ENCODE assay signal across 19 cellular contexts in the genomic region with DNA sequence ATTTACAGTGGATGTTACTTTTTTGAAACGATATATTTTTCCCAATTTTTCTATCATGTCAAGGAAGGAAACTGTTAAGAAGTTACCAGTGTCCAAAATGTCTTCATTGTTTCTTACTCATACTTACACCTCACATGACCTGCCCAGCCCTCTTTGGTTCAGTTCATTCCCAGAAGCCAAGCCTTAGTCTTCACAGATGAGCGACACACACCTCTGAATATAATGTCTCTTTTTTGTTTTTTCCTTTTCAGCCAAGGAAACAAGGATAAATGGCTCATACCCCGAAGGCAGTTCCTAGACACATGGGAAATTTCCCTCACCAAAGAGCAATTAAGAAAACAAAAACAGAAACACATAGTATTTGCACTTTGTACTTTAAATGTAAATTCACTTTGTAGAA.
"Had no signal": no experiment of that assay in that cellular context is flagged by ENCODE, and none has a peak within 500 bp of the region (broad histone marks: within the 10 kb centered on the region; RNA-seq: fewer than 3 reads in every experiment).

No MANE protein-coding gene starts in this region.

- H3K9me3 Mint-ChIP-seq: activated naive CD8-positive, alpha-beta T cell treated with anti-CD3 and anti-CD28 coated beads for 36 hours; activated T-cell treated with anti-CD3 and anti-CD28 coated beads, Interleukin-2, amount 50 U/mL, for 24 hours; activated T-helper 2 cell treated with anti-CD3 and anti-CD28 coated beads, Interferon-gamma antibody, Interleukin-2, Interleukin-4, amounts not matched to agents 10 μg/mL and 5 μg/mL and 100 μg/mL, durations not matched to agents 14 hours and 24 hours and 36 hours had no signal

- H3K36me3 ChIP-seq: right lobe of liver, transverse colon, vagina, WERI-Rb-1 had no signal

- H3K27ac Mint-ChIP-seq: activated CD8-positive, alpha-beta T cell treated with anti-CD3 and anti-CD28 coated beads, Interleukin-2, amount 10 ng/mL, durations not matched to agents 7 days and 5 days; activated naive CD8-positive, alpha-beta T cell treated with anti-CD3 and anti-CD28 coated beads for 36 hours; activated T-cell treated with anti-CD3 and anti-CD28 coated beads, Interleukin-2, amount 50 U/mL, for 24 hours; activated T-helper 2 cell treated with anti-CD3 and anti-CD28 coated beads, Interferon-gamma antibody, Interleukin-2, Interleukin-4, amounts not matched to agents 10 μg/mL and 5 μg/mL and 100 μg/mL, durations not matched to agents 14 hours and 24 hours and 36 hours; memory B cell; stimulated activated memory B cell treated with anti-CD40 and anti-IgM and Interleukin-4, amounts not matched to agents 10 μg/mL and 1 μg/mL and 100 μg/mL, for 72 hours had no signal

- H3K4me3 ChIP-seq: right lobe of liver, skin epidermis, transverse colon, vagina had no signal

- H3K4me1 ChIP-seq: right lobe of liver, transverse colon had no signal

- H3K4me1 Mint-ChIP-seq: activated naive CD8-positive, alpha-beta T cell treated with anti-CD3 and anti-CD28 coated beads for 36 hours; memory B cell; stimulated activated memory B cell treated with anti-CD40 and anti-IgM and Interleukin-4, amounts not matched to agents 10 μg/mL and 1 μg/mL and 100 μg/mL, for 72 hours had no signal

- H3K27me3 ChIP-seq: right lobe of liver, transverse colon, vagina had no signal

- DNase-seq: activated CD4-positive, alpha-beta T cell treated with anti-CD3 and anti-CD28 coated beads for 1 hour; activated CD4-positive, alpha-beta T cell treated with anti-CD3 and anti-CD28 coated beads, Interleukin-2, amount 50 U/mL, for 1 hour; activated CD8-positive, alpha-beta T cell treated with anti-CD3 and anti-CD28 coated beads, Interleukin-2, amount 10 ng/mL, durations not matched to agents 7 days and 5 days; activated naive CD4-positive, alpha-beta T cell; activated naive CD8-positive, alpha-beta T cell treated with anti-CD3 and anti-CD28 coated beads for 36 hours; activated T-cell treated with anti-CD3 and anti-CD28 coated beads, Interleukin-2, amount 50 U/mL, for 24 hours; central memory CD4-positive, alpha-beta T cell; dermis blood vessel endothelial cell; effector CD8-positive, alpha-beta T cell; occipital lobe; stimulated activated CD4-positive, alpha-beta T cell treated with anti-CD3 and anti-CD28 coated beads, Interleukin-2, amount 100 ng/mL, for 24 hours; transverse colon; WERI-Rb-1 had no signal

- H3K36me3 Mint-ChIP-seq: activated naive CD8-positive, alpha-beta T cell treated with anti-CD3 and anti-CD28 coated beads for 36 hours; memory B cell; stimulated activated memory B cell treated with anti-CD40 and anti-IgM and Interleukin-4, amounts not matched to agents 10 μg/mL and 1 μg/mL and 100 μg/mL, for 72 hours had no signal

- H3K27me3 Mint-ChIP-seq: memory B cell had no signal

- ATAC-seq: activated CD8-positive, alpha-beta T cell treated with anti-CD3 and anti-CD28 coated beads, Interleukin-2, amount 10 ng/mL, durations not matched to agents 7 days and 5 days; right lobe of liver; stimulated activated memory B cell treated with anti-CD40 and anti-IgM and Interleukin-4, amounts not matched to agents 10 μg/mL and 1 μg/mL and 100 μg/mL, for 72 hours had no signal

- H3K27ac ChIP-seq: right lobe of liver, transverse colon, WERI-Rb-1 had no signal

- H3K4me3 Mint-ChIP-seq: activated CD8-positive, alpha-beta T cell treated with anti-CD3 and anti-CD28 coated beads, Interleukin-2, amount 10 ng/mL, durations not matched to agents 7 days and 5 days; activated naive CD8-positive, alpha-beta T cell treated with anti-CD3 and anti-CD28 coated beads for 36 hours; activated T-cell treated with anti-CD3 and anti-CD28 coated beads, Interleukin-2, amount 50 U/mL, for 24 hours; memory B cell; stimulated activated memory B cell treated with anti-CD40 and anti-IgM and Interleukin-4, amounts not matched to agents 10 μg/mL and 1 μg/mL and 100 μg/mL, for 72 hours had no signal
